Comparison of ENCODE assay signal across 8 cellular contexts in genomic region chr15:43746903-43747309, GRCh38. TPM values are rescaled to one million over a fixed set of nuclear protein-coding genes. Genes with fewer than 3 reads are reported as not detected.
DNase-seq lines count a peak whose midpoint lies in the region; ATAC-seq, FAIRE-seq and TF ChIP-seq lines count a peak whose summit lies in the region.
"Not testable (repeated sequence)": the region's sequence is repeated elsewhere in the genome, so short reads cannot be mapped to it uniquely, and the experiment has no call there.

No MANE protein-coding gene starts in this region.

- not testable (repeated sequence) for TF ChIP-seq POLR2A in HepG2 (IDR thresholded peaks at IDR 0.05; ENCODE audit: insufficient read depth in 1 of 2, low read depth in 2 of 2, low read length in 2 of 2)

- not testable (repeated sequence) for H3K27me3 Mint-ChIP-seq in activated T-helper 1 cell treated with anti-CD3 and anti-CD28 coated beads, Interleukin-12 subunit alpha, Interleukin-12 subunit beta, Interleukin-2, Interleukin-4 antibody, amounts not matched to agents 30 ng/mL and 10 ng/mL and 1 ng/mL, durations not matched to agents 14 hours and 24 hours and 36 hours (ENCODE audit: insufficient read depth)

- H3K36me3 ChIP-seq in OCI-LY1 (ENCODE audit: insufficient read depth, low read length): peaks cover 38% of the 10 kb centered on the region
- H3K36me3 ChIP-seq in HepG2 (replicated peaks in 1 of 2; ENCODE audit: control insufficient read depth in 1 of 2, insufficient read depth in 2 of 2, low read length in 2 of 2); skeletal muscle tissue (ENCODE audit: control insufficient read depth in 3 of 3, insufficient read depth in 3 of 3, low read length in 3 of 3): not testable (repeated sequence)

- H3K27ac ChIP-seq in C4-2B (peak overlapping the region; percentile 96), OCI-LY1 (ENCODE audit: low read depth, low read length, poor library complexity, severe bottlenecking) (peak overlapping the region; percentile 77), epithelial cell of prostate (peak overlapping the region; percentile 73), HepG2 (ENCODE audit: extremely low read length, insufficient read depth, low read length) (peak overlapping the region; percentile 85), skeletal muscle tissue (ENCODE audit: low read depth, low read length) (peak overlapping the region; percentile 88)

- H3K4me3 ChIP-seq in OCI-LY1 (ENCODE audit: low read depth, low read length, poor library complexity, severe bottlenecking): peak overlapping the region; percentile 72
- peak overlapping the region; percentile 73 to 91 (median 85) for H3K4me3 ChIP-seq in HepG2 (replicated peaks in 1 of 3; ENCODE audit: insufficient read depth in 1 of 3, low read depth in 2 of 3, low read length in 3 of 3)
- H3K4me3 ChIP-seq in skeletal muscle tissue (ENCODE audit: low read length in 3 of 3): peak overlapping the region; percentile 78 to 83 (median 81)

- peak; percentile 23 for FAIRE-seq in HepG2 (lab: Jason Lieb, UNC)

- H3K4me1 ChIP-seq in OCI-LY1 (ENCODE audit: insufficient read depth, low read length, severe bottlenecking) (peaks cover 68% of the 10 kb centered on the region), HepG2 (ENCODE audit: insufficient read depth, low read length) (peaks cover 42% of the 10 kb centered on the region)
- H3K4me1 ChIP-seq in skeletal muscle tissue (ENCODE audit: control insufficient read depth in 3 of 3, insufficient read depth in 3 of 3, low read length in 3 of 3): not testable (repeated sequence)

- CTCF ChIA-PET in HepG2 (lab: Yijun Ruan, JAX; ENCODE audit: low intra/inter-chr PET ratio, low total read pairs): not testable (repeated sequence)

- not testable (repeated sequence) for H3K9me3 Mint-ChIP-seq in activated T-helper 1 cell treated with anti-CD3 and anti-CD28 coated beads, Interleukin-12 subunit alpha, Interleukin-12 subunit beta, Interleukin-2, Interleukin-4 antibody, amounts not matched to agents 30 ng/mL and 10 ng/mL and 1 ng/mL, durations not matched to agents 14 hours and 24 hours and 36 hours

- H3K79me2 ChIP-seq in OCI-LY1 (ENCODE audit: insufficient read depth, low read length): peaks cover 54% of the 10 kb centered on the region
- H3K79me2 ChIP-seq in HepG2 (ENCODE audit: insufficient read depth, low read length): peaks cover 51% of the 10 kb centered on the region

- not testable (repeated sequence) for H3K27me3 ChIP-seq in OCI-LY1 (ENCODE audit: insufficient read depth, low read length); HepG2 (ENCODE audit: control insufficient read depth in 1 of 2, insufficient read depth in 2 of 2, low read length in 2 of 2); skeletal muscle tissue (ENCODE audit: control insufficient read depth in 3 of 3, insufficient read depth in 3 of 3, low read length in 3 of 3)

- intact Hi-C loops in activated T-helper 1 cell treated with anti-CD3 and anti-CD28 coated beads, Interleukin-12 subunit alpha, Interleukin-12 subunit beta, Interleukin-2, Interleukin-4 antibody, amounts not matched to agents 30 ng/mL and 10 ng/mL and 1 ng/mL, durations not matched to agents 14 hours and 24 hours and 36 hours (cut with micrococcal nuclease): loop anchor here (1.0 to 5.0 kb wide), 4 partner anchors 77 to 680 kb away; partner anchors contain the start of genes CTDSPL2, LCMT2 and MFAP1
- intact Hi-C loops in HepG2 (cut with micrococcal nuclease; ENCODE audit: unreplicated experiment): not testable (repeated sequence)

- H3K4me2 ChIP-seq in OCI-LY1 (ENCODE audit: low read length): peak overlapping the region; percentile 73
- peak overlapping the region; percentile 70 for H3K4me2 ChIP-seq in HepG2 (ENCODE audit: low read depth, low read length)

- peak overlapping the region; percentile 98 for H3K27ac Mint-ChIP-seq in activated T-helper 1 cell treated with anti-CD3 and anti-CD28 coated beads, Interleukin-12 subunit alpha, Interleukin-12 subunit beta, Interleukin-2, Interleukin-4 antibody, amounts not matched to agents 30 ng/mL and 10 ng/mL and 1 ng/mL, durations not matched to agents 14 hours and 24 hours and 36 hours

- not testable (repeated sequence) for TF ChIP-seq EP300 in HepG2 (IDR thresholded peaks at IDR 0.05; ENCODE audit: low read depth in 2 of 2, low read length in 2 of 2); HepG2 (CRISPR knock-in tag; IDR thresholded peaks at IDR 0.05; ENCODE audit: borderline replicate concordance)

- peak; percentile 53 for DNase-seq in HT1080 (ENCODE audit: low read depth)
- not testable (repeated sequence) for DNase-seq in activated T-helper 1 cell treated with anti-CD3 and anti-CD28 coated beads, Interleukin-12 subunit alpha, Interleukin-12 subunit beta, Interleukin-2, Interleukin-4 antibody, amounts not matched to agents 30 ng/mL and 10 ng/mL and 1 ng/mL, durations not matched to agents 14 hours and 24 hours and 36 hours (ENCODE audit: low spot score); epithelial cell of prostate (ENCODE audit: low read depth, low spot score)
- DNase-seq in HepG2 (ENCODE audit: low spot score): peak; percentile 7

- not testable (repeated sequence) for H3K9me2 ChIP-seq in OCI-LY1 (ENCODE audit: low read depth, low read length)

- H3K9me3 ChIP-seq in OCI-LY1 (ENCODE audit: low read length); HepG2 (ENCODE audit: low read length); skeletal muscle tissue (ENCODE audit: control insufficient read depth in 3 of 3, low read length in 3 of 3): not testable (repeated sequence)

- peak; percentile 9 for ATAC-seq in GM21423 (IDR thresholded peaks at IDR 0.05; ENCODE audit: unreplicated experiment)
- ATAC-seq in HepG2: peak; percentile 19

- not testable (repeated sequence) for H2AFZ ChIP-seq in OCI-LY1 (ENCODE audit: low read length); HepG2 (ENCODE audit: low read length)

- POLR2A ChIA-PET in HepG2 (lab: Yijun Ruan, JAX): interaction anchor here (0.6 to 2.1 kb wide), 3 partner anchors 53 to 305 kb away, joined by 3 to 7 read pairs (median 6); partner anchors contain the start of genes HYPK and SERINC4

- under 1% methylated on average over 10 of the region's 12 CpGs for WGBS in HepG2 (ENCODE audit: low lambda C conversion rate)

- H3K9ac ChIP-seq in OCI-LY1 (ENCODE audit: low read length): peak overlapping the region; percentile 97
- peak overlapping the region; percentile 88 for H3K9ac ChIP-seq in HepG2 (ENCODE audit: insufficient read depth, low read depth, low read length)
- peak overlapping the region; percentile 75 to 86 (median 81) for H3K9ac ChIP-seq in skeletal muscle tissue (ENCODE audit: low read depth in 1 of 3, low read length in 3 of 3)

- peaks cover 32% of the 10 kb centered on the region for H3K4me1 Mint-ChIP-seq in activated T-helper 1 cell treated with anti-CD3 and anti-CD28 coated beads, Interleukin-12 subunit alpha, Interleukin-12 subunit beta, Interleukin-2, Interleukin-4 antibody, amounts not matched to agents 30 ng/mL and 10 ng/mL and 1 ng/mL, durations not matched to agents 14 hours and 24 hours and 36 hours (ENCODE audit: low read depth)

- TF ChIP-seq CTCF in C4-2B (conservative IDR thresholded peaks at IDR 0.05); OCI-LY1 (IDR thresholded peaks at IDR 0.05; ENCODE audit: low read length); HepG2 (CRISPR knock-in tag; IDR thresholded peaks at IDR 0.05): not testable (repeated sequence)

- H3K36me3 Mint-ChIP-seq in activated T-helper 1 cell treated with anti-CD3 and anti-CD28 coated beads, Interleukin-12 subunit alpha, Interleukin-12 subunit beta, Interleukin-2, Interleukin-4 antibody, amounts not matched to agents 30 ng/mL and 10 ng/mL and 1 ng/mL, durations not matched to agents 14 hours and 24 hours and 36 hours (ENCODE audit: low read depth): peaks cover 16% of the 10 kb centered on the region

- TF ChIP-seq RAD21 in HepG2 (CRISPR knock-in tag; IDR thresholded peaks at IDR 0.05): not testable (repeated sequence)

- not testable (repeated sequence) for H4K20me1 ChIP-seq in OCI-LY1 (ENCODE audit: insufficient read depth, low read length)
- peaks cover 28% of the 10 kb centered on the region for H4K20me1 ChIP-seq in HepG2 (ENCODE audit: insufficient read depth, low read length)

- BruUV-seq in HepG2 (replicated peaks; lab: Mats Ljungman, UMichigan): not testable (repeated sequence)

- not testable (repeated sequence) for H3F3A ChIP-seq in OCI-LY1 (ENCODE audit: insufficient read depth, low read length)

- H3K4me3 Mint-ChIP-seq in activated T-helper 1 cell treated with anti-CD3 and anti-CD28 coated beads, Interleukin-12 subunit alpha, Interleukin-12 subunit beta, Interleukin-2, Interleukin-4 antibody, amounts not matched to agents 30 ng/mL and 10 ng/mL and 1 ng/mL, durations not matched to agents 14 hours and 24 hours and 36 hours: peak overlapping the region; percentile 97

- in situ Hi-C loops in HepG2 (cut with HindIII; ENCODE audit: extremely low pct_ligation_motif_present, low pct_unique_long_range_greater_than_20kb): not testable (repeated sequence)

RNA-seq across cellular contexts. Expression of gene PDIA3, which starts 0.7 kb away (rescaled TPM):
- total RNA-seq in HT1080 (2014; rRNA removed; shearing (Covaris generic)): 113 and 216 TPM in 2 replicates
- polyA plus RNA-seq in HT1080 (2015; cell fraction: cytosol; rRNA removed): 313 and 359 TPM in 2 replicates
- 680 and 734 TPM in 2 replicates for polyA plus RNA-seq in HT1080 (2015; cell fraction: nucleus; rRNA removed)
- total RNA-seq in activated T-helper 1 cell treated with anti-CD3 and anti-CD28 coated beads, Interleukin-12 subunit alpha, Interleukin-12 subunit beta, Interleukin-2, Interleukin-4 antibody, amounts not matched to agents 30 ng/mL and 10 ng/mL and 1 ng/mL, durations not matched to agents 14 hours and 24 hours and 36 hours: 299 and 303 TPM in 2 replicates
- total RNA-seq in HepG2 (2016; rRNA removed; fragmentation: Illumina TruSeq; extraction: Trizol) (210 and 433 TPM in 2 replicates), skeletal muscle tissue (47.5 TPM)
- 12.7 and 13.8 TPM in 2 replicates for total RNA-seq in HepG2 (2016; cell fraction: cytosol; rRNA removed; fragmentation: Illumina TruSeq; extraction: Trizol; ENCODE audit: low read depth)
- 183 and 445 TPM in 2 replicates for total RNA-seq in HepG2 (2016; cell fraction: insoluble cytoplasmic fraction; rRNA removed; fragmentation: Illumina TruSeq; extraction: Trizol)
- total RNA-seq in HepG2 (2016; cell fraction: membrane; rRNA removed; fragmentation: Illumina TruSeq; extraction: Trizol): 33.7 and 42.9 TPM in 2 replicates
- 353 and 410 TPM in 2 replicates for total RNA-seq in HepG2 (2016; cell fraction: nucleus; rRNA removed; fragmentation: Illumina TruSeq; extraction: Trizol)
- 198 and 238 TPM in 2 replicates for polyA plus RNA-seq in HepG2 (2011; rRNA removed)
- polyA plus RNA-seq in HepG2 (2011; cell fraction: cytosol; rRNA removed): 75.2 and 130 TPM in 2 replicates
- 59.8 and 75.6 TPM in 2 replicates for polyA plus RNA-seq in HepG2 (2011; cell fraction: nucleus; rRNA removed)
- polyA plus RNA-seq in HepG2 (2012): 499 and 545 TPM in 2 replicates
- polyA plus RNA-seq in HepG2 (2016; cell fraction: cytosol; fragmentation: Illumina TruSeq; extraction: Trizol; ENCODE audit: low read depth): 29.1 and 30.8 TPM in 2 replicates
- polyA plus RNA-seq in HepG2 (2016; cell fraction: insoluble cytoplasmic fraction; fragmentation: Illumina TruSeq; extraction: Trizol; ENCODE audit: low read depth): 242 and 258 TPM in 2 replicates
- polyA plus RNA-seq in HepG2 (2016; cell fraction: membrane; fragmentation: Illumina TruSeq; extraction: Trizol; ENCODE audit: low read depth): 44.4 and 48.4 TPM in 2 replicates
- 667 and 733 TPM in 2 replicates for polyA plus RNA-seq in HepG2 (2016; cell fraction: nucleus; fragmentation: Illumina TruSeq; extraction: Trizol; ENCODE audit: insufficient read depth, low read depth)
- 14.8 and 51.5 TPM in 2 replicates for polyA minus RNA-seq in HepG2 (2011; rRNA and poly(A)+ RNA removed; ENCODE audit: low replicate concordance)
- 101 and 125 TPM in 2 replicates for polyA minus RNA-seq in HepG2 (2011; cell fraction: cytosol; rRNA and poly(A)+ RNA removed)
- polyA minus RNA-seq in HepG2 (2011; cell fraction: nucleus; rRNA and poly(A)+ RNA removed): 36.3 and 49.1 TPM in 2 replicates

RNA-seq across cellular contexts. Expression of gene ELL3, which starts 29.9 kb away (rescaled TPM):
- 2.2 and 3.0 TPM in 2 replicates for total RNA-seq in HT1080 (2014; rRNA removed; shearing (Covaris generic))
- 1.1 and 3.3 TPM in 2 replicates for polyA plus RNA-seq in HT1080 (2015; cell fraction: cytosol; rRNA removed)
- polyA plus RNA-seq in HT1080 (2015; cell fraction: nucleus; rRNA removed): 3.3 and 3.7 TPM in 2 replicates
- 0.41 and 0.73 TPM in 2 replicates for total RNA-seq in activated T-helper 1 cell treated with anti-CD3 and anti-CD28 coated beads, Interleukin-12 subunit alpha, Interleukin-12 subunit beta, Interleukin-2, Interleukin-4 antibody, amounts not matched to agents 30 ng/mL and 10 ng/mL and 1 ng/mL, durations not matched to agents 14 hours and 24 hours and 36 hours
- total RNA-seq in HepG2 (2016; rRNA removed; fragmentation: Illumina TruSeq; extraction: Trizol): 5.8 and 6.1 TPM in 2 replicates
- total RNA-seq in HepG2 (2016; cell fraction: cytosol; rRNA removed; fragmentation: Illumina TruSeq; extraction: Trizol; ENCODE audit: low read depth): 1.9 and 3.2 TPM in 2 replicates
- total RNA-seq in HepG2 (2016; cell fraction: insoluble cytoplasmic fraction; rRNA removed; fragmentation: Illumina TruSeq; extraction: Trizol): 6.7 and 7.2 TPM in 2 replicates
- 2.9 and 3.4 TPM in 2 replicates for total RNA-seq in HepG2 (2016; cell fraction: membrane; rRNA removed; fragmentation: Illumina TruSeq; extraction: Trizol)
- total RNA-seq in HepG2 (2016; cell fraction: nucleus; rRNA removed; fragmentation: Illumina TruSeq; extraction: Trizol): 5.9 and 8.5 TPM in 2 replicates
- 8.8 and 9.1 TPM in 2 replicates for polyA plus RNA-seq in HepG2 (2011; rRNA removed)
- polyA plus RNA-seq in HepG2 (2011; cell fraction: cytosol; rRNA removed): 5.0 and 6.3 TPM in 2 replicates
- polyA plus RNA-seq in HepG2 (2011; cell fraction: nucleus; rRNA removed): 18.3 and 18.6 TPM in 2 replicates
- 4.2 and 4.8 TPM in 2 replicates for polyA plus RNA-seq in HepG2 (2012)
- 1.6 and 1.7 TPM in 2 replicates for polyA plus RNA-seq in HepG2 (2016; cell fraction: cytosol; fragmentation: Illumina TruSeq; extraction: Trizol; ENCODE audit: low read depth)
- 5.0 and 5.2 TPM in 2 replicates for polyA plus RNA-seq in HepG2 (2016; cell fraction: insoluble cytoplasmic fraction; fragmentation: Illumina TruSeq; extraction: Trizol; ENCODE audit: low read depth)
- 1.9 and 3.1 TPM in 2 replicates for polyA plus RNA-seq in HepG2 (2016; cell fraction: membrane; fragmentation: Illumina TruSeq; extraction: Trizol; ENCODE audit: low read depth)
- polyA plus RNA-seq in HepG2 (2016; cell fraction: nucleus; fragmentation: Illumina TruSeq; extraction: Trizol; ENCODE audit: insufficient read depth, low read depth): 8.2 and 10.0 TPM in 2 replicates
- 15.0 and 20.6 TPM in 2 replicates for polyA minus RNA-seq in HepG2 (2011; rRNA and poly(A)+ RNA removed; ENCODE audit: low replicate concordance)
- 3.4 and 3.7 TPM in 2 replicates for polyA minus RNA-seq in HepG2 (2011; cell fraction: cytosol; rRNA and poly(A)+ RNA removed)
- polyA minus RNA-seq in HepG2 (2011; cell fraction: nucleus; rRNA and poly(A)+ RNA removed): 9.5 and 9.9 TPM in 2 replicates
- total RNA-seq in skeletal muscle tissue: 4.2 TPM

RNA-seq across cellular contexts. Expression of gene SERF2, which starts 45.2 kb away (rescaled TPM):
- total RNA-seq in HT1080 (2014; rRNA removed; shearing (Covaris generic)): 319 and 346 TPM in 2 replicates
- 425 and 437 TPM in 2 replicates for polyA plus RNA-seq in HT1080 (2015; cell fraction: cytosol; rRNA removed)
- polyA plus RNA-seq in HT1080 (2015; cell fraction: nucleus; rRNA removed): 191 and 197 TPM in 2 replicates
- 531 and 540 TPM in 2 replicates for total RNA-seq in activated T-helper 1 cell treated with anti-CD3 and anti-CD28 coated beads, Interleukin-12 subunit alpha, Interleukin-12 subunit beta, Interleukin-2, Interleukin-4 antibody, amounts not matched to agents 30 ng/mL and 10 ng/mL and 1 ng/mL, durations not matched to agents 14 hours and 24 hours and 36 hours
- total RNA-seq in HepG2 (2016; rRNA removed; fragmentation: Illumina TruSeq; extraction: Trizol) (1,257 and 1,308 TPM in 2 replicates), skeletal muscle tissue (175 TPM)
- 535 and 754 TPM in 2 replicates for total RNA-seq in HepG2 (2016; cell fraction: cytosol; rRNA removed; fragmentation: Illumina TruSeq; extraction: Trizol; ENCODE audit: low read depth)
- total RNA-seq in HepG2 (2016; cell fraction: insoluble cytoplasmic fraction; rRNA removed; fragmentation: Illumina TruSeq; extraction: Trizol): 1,238 and 1,246 TPM in 2 replicates
- total RNA-seq in HepG2 (2016; cell fraction: membrane; rRNA removed; fragmentation: Illumina TruSeq; extraction: Trizol): 987 and 1,243 TPM in 2 replicates
- 431 and 520 TPM in 2 replicates for total RNA-seq in HepG2 (2016; cell fraction: nucleus; rRNA removed; fragmentation: Illumina TruSeq; extraction: Trizol)
- 707 and 811 TPM in 2 replicates for polyA plus RNA-seq in HepG2 (2011; rRNA removed)
- 569 and 1,388 TPM in 2 replicates for polyA plus RNA-seq in HepG2 (2011; cell fraction: cytosol; rRNA removed)
- polyA plus RNA-seq in HepG2 (2011; cell fraction: nucleus; rRNA removed): 699 and 772 TPM in 2 replicates
- polyA plus RNA-seq in HepG2 (2012): 584 and 625 TPM in 2 replicates
- polyA plus RNA-seq in HepG2 (2016; cell fraction: cytosol; fragmentation: Illumina TruSeq; extraction: Trizol; ENCODE audit: low read depth): 501 and 704 TPM in 2 replicates
- 1,095 and 1,148 TPM in 2 replicates for polyA plus RNA-seq in HepG2 (2016; cell fraction: insoluble cytoplasmic fraction; fragmentation: Illumina TruSeq; extraction: Trizol; ENCODE audit: low read depth)
- 829 and 1,016 TPM in 2 replicates for polyA plus RNA-seq in HepG2 (2016; cell fraction: membrane; fragmentation: Illumina TruSeq; extraction: Trizol; ENCODE audit: low read depth)
- 767 and 788 TPM in 2 replicates for polyA plus RNA-seq in HepG2 (2016; cell fraction: nucleus; fragmentation: Illumina TruSeq; extraction: Trizol; ENCODE audit: insufficient read depth, low read depth)
- 804 and 856 TPM in 2 replicates for polyA minus RNA-seq in HepG2 (2011; rRNA and poly(A)+ RNA removed; ENCODE audit: low replicate concordance)
- 126 and 152 TPM in 2 replicates for polyA minus RNA-seq in HepG2 (2011; cell fraction: cytosol; rRNA and poly(A)+ RNA removed)
- polyA minus RNA-seq in HepG2 (2011; cell fraction: nucleus; rRNA and poly(A)+ RNA removed): 163 and 169 TPM in 2 replicates

RNA-seq across cellular contexts. Expression of gene SERINC4, which starts 53.1 kb away (rescaled TPM):
- 0.13 and 0.18 TPM in 2 replicates for total RNA-seq in HT1080 (2014; rRNA removed; shearing (Covaris generic))
- polyA plus RNA-seq in HT1080 (2015; cell fraction: cytosol; rRNA removed): 0.27 and 0.28 TPM in 2 replicates
- polyA plus RNA-seq in HT1080 (2015; cell fraction: nucleus; rRNA removed): 0.19 and 0.51 TPM in 2 replicates
- 0.39 and 0.41 TPM in 2 replicates for total RNA-seq in activated T-helper 1 cell treated with anti-CD3 and anti-CD28 coated beads, Interleukin-12 subunit alpha, Interleukin-12 subunit beta, Interleukin-2, Interleukin-4 antibody, amounts not matched to agents 30 ng/mL and 10 ng/mL and 1 ng/mL, durations not matched to agents 14 hours and 24 hours and 36 hours
- not detected in 2 replicates for total RNA-seq in HepG2 (2016; rRNA removed; fragmentation: Illumina TruSeq; extraction: Trizol)
- total RNA-seq in HepG2 (2016; cell fraction: cytosol; rRNA removed; fragmentation: Illumina TruSeq; extraction: Trizol; ENCODE audit: low read depth): not detected in 2 replicates
- total RNA-seq in HepG2 (2016; cell fraction: insoluble cytoplasmic fraction; rRNA removed; fragmentation: Illumina TruSeq; extraction: Trizol): 0.09 TPM in 1 of 2 replicates, not detected in the other
- not detected in 2 replicates for total RNA-seq in HepG2 (2016; cell fraction: membrane; rRNA removed; fragmentation: Illumina TruSeq; extraction: Trizol)
- not detected in 2 replicates for total RNA-seq in HepG2 (2016; cell fraction: nucleus; rRNA removed; fragmentation: Illumina TruSeq; extraction: Trizol)
- polyA plus RNA-seq in HepG2 (2011; rRNA removed): 0.04 TPM in 1 of 2 replicates, not detected in the other
- polyA plus RNA-seq in HepG2 (2011; cell fraction: cytosol; rRNA removed): not detected in 2 replicates
- polyA plus RNA-seq in HepG2 (2011; cell fraction: nucleus; rRNA removed): 0.10 TPM in 2 replicates
- polyA plus RNA-seq in HepG2 (2012): not detected in 2 replicates
- polyA plus RNA-seq in HepG2 (2016; cell fraction: cytosol; fragmentation: Illumina TruSeq; extraction: Trizol; ENCODE audit: low read depth): not detected in 2 replicates
- polyA plus RNA-seq in HepG2 (2016; cell fraction: insoluble cytoplasmic fraction; fragmentation: Illumina TruSeq; extraction: Trizol; ENCODE audit: low read depth): not detected in 2 replicates
- polyA plus RNA-seq in HepG2 (2016; cell fraction: membrane; fragmentation: Illumina TruSeq; extraction: Trizol; ENCODE audit: low read depth): not detected in 2 replicates
- polyA plus RNA-seq in HepG2 (2016; cell fraction: nucleus; fragmentation: Illumina TruSeq; extraction: Trizol; ENCODE audit: insufficient read depth, low read depth): not detected in 2 replicates
- polyA minus RNA-seq in HepG2 (2011; rRNA and poly(A)+ RNA removed; ENCODE audit: low replicate concordance): 2.4 TPM in 1 of 2 replicates, not detected in the other
- polyA minus RNA-seq in HepG2 (2011; cell fraction: cytosol; rRNA and poly(A)+ RNA removed): not detected in 2 replicates
- polyA minus RNA-seq in HepG2 (2011; cell fraction: nucleus; rRNA and poly(A)+ RNA removed): 0.13 TPM in 1 of 2 replicates, not detected in the other
- under 0.01 TPM for total RNA-seq in skeletal muscle tissue

RNA-seq across cellular contexts. Expression of gene CKMT1A, which starts 53.2 kb away (rescaled TPM):
- total RNA-seq in HT1080 (2014; rRNA removed; shearing (Covaris generic)): 0.26 TPM in 1 of 2 replicates, not detected in the other
- 0.30 and 0.61 TPM in 2 replicates for polyA plus RNA-seq in HT1080 (2015; cell fraction: cytosol; rRNA removed)
- 0.12 and 0.68 TPM in 2 replicates for polyA plus RNA-seq in HT1080 (2015; cell fraction: nucleus; rRNA removed)
- 0.15 and 0.16 TPM in 2 replicates for total RNA-seq in activated T-helper 1 cell treated with anti-CD3 and anti-CD28 coated beads, Interleukin-12 subunit alpha, Interleukin-12 subunit beta, Interleukin-2, Interleukin-4 antibody, amounts not matched to agents 30 ng/mL and 10 ng/mL and 1 ng/mL, durations not matched to agents 14 hours and 24 hours and 36 hours
- 0.13 TPM in 1 of 2 replicates, not detected in the other for total RNA-seq in HepG2 (2016; rRNA removed; fragmentation: Illumina TruSeq; extraction: Trizol)
- total RNA-seq in HepG2 (2016; cell fraction: cytosol; rRNA removed; fragmentation: Illumina TruSeq; extraction: Trizol; ENCODE audit: low read depth): not detected in 2 replicates
- 0.22 TPM in 1 of 2 replicates, not detected in the other for total RNA-seq in HepG2 (2016; cell fraction: insoluble cytoplasmic fraction; rRNA removed; fragmentation: Illumina TruSeq; extraction: Trizol)
- not detected in 2 replicates for total RNA-seq in HepG2 (2016; cell fraction: membrane; rRNA removed; fragmentation: Illumina TruSeq; extraction: Trizol)
- total RNA-seq in HepG2 (2016; cell fraction: nucleus; rRNA removed; fragmentation: Illumina TruSeq; extraction: Trizol): 0.41 TPM in 1 of 2 replicates, not detected in the other
- polyA plus RNA-seq in HepG2 (2011; rRNA removed): 0.46 TPM in 1 of 2 replicates, not detected in the other
- 0.03 and 0.27 TPM in 2 replicates for polyA plus RNA-seq in HepG2 (2011; cell fraction: cytosol; rRNA removed)
- 0.11 and 0.23 TPM in 2 replicates for polyA plus RNA-seq in HepG2 (2011; cell fraction: nucleus; rRNA removed)
- polyA plus RNA-seq in HepG2 (2012): 0.17 and 0.34 TPM in 2 replicates
- 0.09 and 0.27 TPM in 2 replicates for polyA plus RNA-seq in HepG2 (2016; cell fraction: cytosol; fragmentation: Illumina TruSeq; extraction: Trizol; ENCODE audit: low read depth)
- polyA plus RNA-seq in HepG2 (2016; cell fraction: insoluble cytoplasmic fraction; fragmentation: Illumina TruSeq; extraction: Trizol; ENCODE audit: low read depth): 0.20 and 0.40 TPM in 2 replicates
- 0.12 TPM in 1 of 2 replicates, not detected in the other for polyA plus RNA-seq in HepG2 (2016; cell fraction: membrane; fragmentation: Illumina TruSeq; extraction: Trizol; ENCODE audit: low read depth)
- 1.4 TPM in 1 of 2 replicates, not detected in the other for polyA plus RNA-seq in HepG2 (2016; cell fraction: nucleus; fragmentation: Illumina TruSeq; extraction: Trizol; ENCODE audit: insufficient read depth, low read depth)
- polyA minus RNA-seq in HepG2 (2011; rRNA and poly(A)+ RNA removed; ENCODE audit: low replicate concordance): 1.8 and 2.1 TPM in 2 replicates
- 0.70 TPM in 1 of 2 replicates, not detected in the other for polyA minus RNA-seq in HepG2 (2011; cell fraction: cytosol; rRNA and poly(A)+ RNA removed)
- not detected in 2 replicates for polyA minus RNA-seq in HepG2 (2011; cell fraction: nucleus; rRNA and poly(A)+ RNA removed)
- not detected for total RNA-seq in skeletal muscle tissue
